8 cellular contexts compared by ENCODE assay signal in genomic region chr10:101031796-101032636, GRCh38. TPM values are rescaled to one million over a fixed set of nuclear protein-coding genes. Genes with fewer than 3 reads are reported as not detected.
DNase-seq lines count a peak whose midpoint lies in the region; ATAC-seq and TF ChIP-seq lines count a peak whose summit lies in the region.

No MANE protein-coding gene starts in this region.

- peak; percentile 28 for DNase-seq in DMS79 treated with DMSO at 0.1 percent for 48 hours (lab: John Stamatoyannopoulos, UW)
- DNase-seq in HL-60 (ENCODE audit: low read depth in 1 of 2, low spot score in 1 of 2), result peak; percentile 63 to 69
- peak; percentile 51 for DNase-seq in SK-N-DZ (ENCODE audit: low spot score)
- DNase-seq in globus pallidus (ENCODE audit: low spot score), result peak; percentile 89
- DNase-seq in nucleus accumbens (lab: John Stamatoyannopoulos, UW), result peak; percentile 24 to 93 (median 79)

- TF ChIP-seq CTCF in HL-60 (IDR thresholded peaks at IDR 0.05; ENCODE audit: insufficient read depth, low read length), result no peak

- H3K4me1 Mint-ChIP-seq in activated naive CD4-positive, alpha-beta T cell treated with anti-CD3 and anti-CD28 coated beads, Interleukin-2, amount 50 U/mL, for 24 hours, result peaks cover 14% of the 10 kb centered on the region

- H3K4me1 ChIP-seq in subcutaneous abdominal adipose tissue (ENCODE audit: control insufficient read depth in 5 of 5, insufficient read depth in 5 of 5, low read length in 5 of 5), result peaks cover 2 to 52% (median 26%) of the 10 kb centered on the region in 5 donors

- H3K4me3 Mint-ChIP-seq in activated naive CD4-positive, alpha-beta T cell treated with anti-CD3 and anti-CD28 coated beads, Interleukin-2, amount 50 U/mL, for 24 hours, result peak overlapping the region; percentile 85

- peak overlapping the region; percentile 81 for H3K27ac Mint-ChIP-seq in activated naive CD4-positive, alpha-beta T cell treated with anti-CD3 and anti-CD28 coated beads, Interleukin-2, amount 50 U/mL, for 24 hours

- H3K27ac ChIP-seq in HL-60 (replicated peaks) (peak overlapping the region; percentile 74), subcutaneous abdominal adipose tissue (ENCODE audit: low read depth, low read length) (peak overlapping the region; percentile 90)

- no peak for ATAC-seq in GM18505 (IDR thresholded peaks at IDR 0.05; ENCODE audit: unreplicated experiment)

- peaks cover 0 to 26% (median 25%) of the 10 kb centered on the region in 5 donors for H3K36me3 ChIP-seq in subcutaneous abdominal adipose tissue (ENCODE audit: control insufficient read depth in 5 of 5, insufficient read depth in 5 of 5, low read length in 5 of 5)

- H3K27me3 ChIP-seq in HL-60 (ENCODE audit: insufficient read depth, poor library complexity, severe bottlenecking), result no peaks in the 10 kb centered on the region
- no peaks in the 10 kb centered on the region for H3K27me3 ChIP-seq in subcutaneous abdominal adipose tissue (ENCODE audit: control insufficient read depth in 5 of 5, insufficient read depth in 4 of 5, low read length in 5 of 5)

- H3K4me3 ChIP-seq in HL-60 (replicated peaks; ENCODE audit: insufficient read depth, low read length) (peak overlapping the region; percentile 74), subcutaneous abdominal adipose tissue (ENCODE audit: low read depth in 1 of 5, low read length in 5 of 5) (peak overlapping the region; percentile 90 to 96 (median 93))

- H3K9me3 Mint-ChIP-seq in activated naive CD4-positive, alpha-beta T cell treated with anti-CD3 and anti-CD28 coated beads, Interleukin-2, amount 50 U/mL, for 24 hours, result no peaks in the 10 kb centered on the region

- TF ChIP-seq POLR2A in GM18505 (IDR thresholded peaks at IDR 0.05; ENCODE audit: borderline replicate concordance, extremely low read depth, insufficient read depth, insufficient read length), result no peak

- no peaks in the 10 kb centered on the region for H3K27me3 Mint-ChIP-seq in activated naive CD4-positive, alpha-beta T cell treated with anti-CD3 and anti-CD28 coated beads, Interleukin-2, amount 50 U/mL, for 24 hours

- no peaks in the 10 kb centered on the region for H3K36me3 Mint-ChIP-seq in activated naive CD4-positive, alpha-beta T cell treated with anti-CD3 and anti-CD28 coated beads, Interleukin-2, amount 50 U/mL, for 24 hours

- peak overlapping the region; percentile 77 to 92 (median 88) for H3K9ac ChIP-seq in subcutaneous abdominal adipose tissue (ENCODE audit: low read length in 5 of 5)

- no peaks in the 10 kb centered on the region for H3K9me3 ChIP-seq in subcutaneous abdominal adipose tissue (ENCODE audit: control insufficient read depth in 5 of 5, low read length in 5 of 5)

RNA-seq across cellular contexts. Expression of gene SFXN3, which starts 1.0 kb away (rescaled TPM):
- 27.7 and 40.4 TPM in 2 replicates for polyA plus RNA-seq in SK-N-DZ (2014; cell fraction: cytosol; rRNA removed)
- polyA plus RNA-seq in SK-N-DZ (2014; cell fraction: nucleus; rRNA removed), result 45.4 and 66.2 TPM in 2 replicates

RNA-seq across cellular contexts. Expression of gene PDZD7, which starts 1.1 kb away (rescaled TPM):
- polyA plus RNA-seq in SK-N-DZ (2014; cell fraction: cytosol; rRNA removed), result 9.9 and 10.1 TPM in 2 replicates
- 28.3 and 32.8 TPM in 2 replicates for polyA plus RNA-seq in SK-N-DZ (2014; cell fraction: nucleus; rRNA removed)

RNA-seq across cellular contexts. Expression of gene KAZALD1, which starts 29.8 kb away (rescaled TPM):
- polyA plus RNA-seq in SK-N-DZ (2014; cell fraction: cytosol; rRNA removed), result 10.9 and 11.8 TPM in 2 replicates
- 10.5 and 16.3 TPM in 2 replicates for polyA plus RNA-seq in SK-N-DZ (2014; cell fraction: nucleus; rRNA removed)

RNA-seq across cellular contexts. Expression of gene LZTS2, which starts 32.4 kb away (rescaled TPM):
- 84.2 and 97.5 TPM in 2 replicates for polyA plus RNA-seq in SK-N-DZ (2014; cell fraction: cytosol; rRNA removed)
- polyA plus RNA-seq in SK-N-DZ (2014; cell fraction: nucleus; rRNA removed), result 135 and 146 TPM in 2 replicates

RNA-seq across cellular contexts. Expression of gene TWNK, which starts 44.7 kb away (rescaled TPM):
- 15.5 and 19.5 TPM in 2 replicates for polyA plus RNA-seq in SK-N-DZ (2014; cell fraction: cytosol; rRNA removed)
- 10.5 and 23.3 TPM in 2 replicates for polyA plus RNA-seq in SK-N-DZ (2014; cell fraction: nucleus; rRNA removed)

Comparison
In these comparisons a context has a peak if more than half of its experiments do, and no peak if none do; other contexts are left out.
1. DNase-seq: peak in every context shown above with its lines; median percentile 89 in globus pallidus; 79 in nucleus accumbens; 66 in HL-60; 51 in SK-N-DZ; 28 in DMS79 treated with DMSO at 0.1 percent for 48 hours.